ENCODE assay signal across 1 cellular context in the genomic region with DNA sequence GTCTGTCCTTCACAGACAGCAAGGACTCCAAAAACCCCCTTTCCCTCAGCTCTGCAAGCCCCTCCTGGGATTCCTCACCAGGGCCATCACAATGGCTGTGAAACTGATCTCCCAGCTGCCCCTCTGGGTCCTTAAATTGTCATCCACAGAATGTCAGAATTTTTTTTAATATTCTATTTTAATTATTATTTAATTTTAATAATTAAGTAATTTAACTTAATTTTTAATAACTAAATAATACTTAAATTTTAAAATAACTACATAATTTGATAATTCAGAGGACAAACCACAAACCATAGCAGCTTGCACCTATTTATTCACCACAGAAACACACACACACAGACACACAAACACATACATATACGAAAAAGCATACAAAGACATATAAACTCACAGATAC.
TF ChIP-seq lines count a peak whose summit lies in the region.

No MANE protein-coding gene starts in this region.

TF ChIP-seq in WTC11, 78 proteins besides CTCF, POLR2A, EP300 and RAD21 (continued from another document):
- TF ChIP-seq, protein P1, sequence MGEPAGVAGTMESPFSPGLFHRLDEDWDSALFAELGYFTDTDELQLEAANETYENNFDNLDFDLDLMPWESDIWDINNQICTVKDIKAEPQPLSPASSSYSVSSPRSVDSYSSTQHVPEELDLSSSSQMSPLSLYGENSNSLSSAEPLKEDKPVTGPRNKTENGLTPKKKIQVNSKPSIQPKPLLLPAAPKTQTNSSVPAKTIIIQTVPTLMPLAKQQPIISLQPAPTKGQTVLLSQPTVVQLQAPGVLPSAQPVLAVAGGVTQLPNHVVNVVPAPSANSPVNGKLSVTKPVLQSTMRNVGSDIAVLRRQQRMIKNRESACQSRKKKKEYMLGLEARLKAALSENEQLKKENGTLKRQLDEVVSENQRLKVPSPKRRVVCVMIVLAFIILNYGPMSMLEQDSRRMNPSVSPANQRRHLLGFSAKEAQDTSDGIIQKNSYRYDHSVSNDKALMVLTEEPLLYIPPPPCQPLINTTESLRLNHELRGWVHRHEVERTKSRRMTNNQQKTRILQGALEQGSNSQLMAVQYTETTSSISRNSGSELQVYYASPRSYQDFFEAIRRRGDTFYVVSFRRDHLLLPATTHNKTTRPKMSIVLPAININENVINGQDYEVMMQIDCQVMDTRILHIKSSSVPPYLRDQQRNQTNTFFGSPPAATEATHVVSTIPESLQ (CRISPR knock-in tag; IDR thresholded peaks at IDR 0.05): no peak
- TF ChIP-seq, protein P2, sequence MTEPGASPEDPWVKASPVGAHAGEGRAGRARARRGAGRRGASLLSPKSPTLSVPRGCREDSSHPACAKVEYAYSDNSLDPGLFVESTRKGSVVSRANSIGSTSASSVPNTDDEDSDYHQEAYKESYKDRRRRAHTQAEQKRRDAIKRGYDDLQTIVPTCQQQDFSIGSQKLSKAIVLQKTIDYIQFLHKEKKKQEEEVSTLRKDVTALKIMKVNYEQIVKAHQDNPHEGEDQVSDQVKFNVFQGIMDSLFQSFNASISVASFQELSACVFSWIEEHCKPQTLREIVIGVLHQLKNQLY (CRISPR knock-in tag; IDR thresholded peaks at IDR 0.05): no peak
- TF ChIP-seq, protein P3, sequence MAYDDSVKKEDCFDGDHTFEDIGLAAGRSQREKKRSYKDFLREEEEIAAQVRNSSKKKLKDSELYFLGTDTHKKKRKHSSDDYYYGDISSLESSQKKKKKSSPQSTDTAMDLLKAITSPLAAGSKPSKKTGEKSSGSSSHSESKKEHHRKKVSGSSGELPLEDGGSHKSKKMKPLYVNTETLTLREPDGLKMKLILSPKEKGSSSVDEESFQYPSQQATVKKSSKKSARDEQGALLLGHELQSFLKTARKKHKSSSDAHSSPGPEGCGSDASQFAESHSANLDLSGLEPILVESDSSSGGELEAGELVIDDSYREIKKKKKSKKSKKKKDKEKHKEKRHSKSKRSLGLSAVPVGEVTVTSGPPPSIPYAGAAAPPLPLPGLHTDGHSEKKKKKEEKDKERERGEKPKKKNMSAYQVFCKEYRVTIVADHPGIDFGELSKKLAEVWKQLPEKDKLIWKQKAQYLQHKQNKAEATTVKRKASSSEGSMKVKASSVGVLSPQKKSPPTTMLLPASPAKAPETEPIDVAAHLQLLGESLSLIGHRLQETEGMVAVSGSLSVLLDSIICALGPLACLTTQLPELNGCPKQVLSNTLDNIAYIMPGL (CRISPR knock-in tag; IDR thresholded peaks at IDR 0.05): no peak
